16 cellular contexts compared by ENCODE assay signal in genomic region chr4:169189372-169189771, GRCh38.
DNase-seq lines count a peak whose midpoint lies in the region; ATAC-seq and TF ChIP-seq lines count a peak whose summit lies in the region.
"Had no signal": no experiment of that assay in that cellular context is flagged by ENCODE, and none has a peak within 500 bp of the region (broad histone marks: within the 10 kb centered on the region; RNA-seq: fewer than 3 reads in every experiment).

No MANE protein-coding gene starts in this region.

- peaks cover 77% of the 10 kb centered on the region for H4K20me1 ChIP-seq in SK-N-SH (ENCODE audit: insufficient read depth)

- peaks cover 0 to 8% of the 10 kb centered on the region in 2 experiments for H3K36me3 ChIP-seq in SK-N-SH (replicated peaks in 1 of 2; ENCODE audit: control insufficient read depth in 1 of 2, insufficient read depth in 2 of 2, low read length in 1 of 2)
- no peaks in the 10 kb centered on the region for H3K36me3 ChIP-seq in left ventricle myocardium inferior
- H3K36me3 ChIP-seq: gastroesophageal sphincter had no signal

- no peak overlapping the region for H2AFZ ChIP-seq in SK-N-SH (ENCODE audit: low read depth)

- H3K27ac ChIP-seq in SK-N-SH (ENCODE audit: low read depth in 2 of 2, low read length in 1 of 2), result no peak overlapping the region
- H3K27ac ChIP-seq in left ventricle myocardium inferior (replicated peaks), result no peak overlapping the region
- H3K27ac ChIP-seq: gastroesophageal sphincter, SJSA1 had no signal

- peaks cover 8% of the 10 kb centered on the region for H3F3A ChIP-seq in SK-N-SH (replicated peaks; ENCODE audit: insufficient read depth)

- no peak overlapping the region for H3K4me3 Mint-ChIP-seq in stimulated activated effector memory CD8-positive, alpha-beta T cell treated with anti-CD3 and anti-CD28 coated beads, Interleukin-12 subunit alpha, Interleukin-12 subunit beta, amount 100 ng/mL, for 72 hours
- H3K4me3 Mint-ChIP-seq in activated T-cell treated with anti-CD3 and anti-CD28 coated beads, Interleukin-2, amount 50 U/mL, for 24 hours, result no peak overlapping the region
- H3K4me3 Mint-ChIP-seq: activated naive CD4-positive, alpha-beta T cell treated with anti-CD3 and anti-CD28 coated beads, Interleukin-2, amount 50 U/mL, for 24 hours had no signal

- H3K9me3 ChIP-seq in SK-N-SH (no peaks in the 10 kb centered on the region), left ventricle myocardium inferior (replicated peaks) (peaks cover 6% of the 10 kb centered on the region)
- H3K9me3 ChIP-seq: gastroesophageal sphincter, SJSA1 had no signal

- H3K4me3 ChIP-seq in SK-N-SH (ENCODE audit: low read depth in 2 of 2, low read length in 1 of 2) (no peak overlapping the region), left ventricle myocardium inferior (no peak overlapping the region)
- H3K4me3 ChIP-seq: gastroesophageal sphincter, SJSA1 had no signal

- H3K9me2 ChIP-seq in SK-N-SH, result no peaks in the 10 kb centered on the region

- H3K4me1 Mint-ChIP-seq in stimulated activated effector memory CD8-positive, alpha-beta T cell treated with anti-CD3 and anti-CD28 coated beads, Interleukin-12 subunit alpha, Interleukin-12 subunit beta, amount 100 ng/mL, for 72 hours, result no peaks in the 10 kb centered on the region
- H3K4me1 Mint-ChIP-seq in activated T-cell treated with anti-CD3 and anti-CD28 coated beads, Interleukin-2, amount 50 U/mL, for 24 hours (ENCODE audit: low read depth), result no peaks in the 10 kb centered on the region
- H3K4me1 Mint-ChIP-seq: activated naive CD4-positive, alpha-beta T cell treated with anti-CD3 and anti-CD28 coated beads, Interleukin-2, amount 50 U/mL, for 24 hours had no signal

- ATAC-seq in GM18499 (IDR thresholded peaks at IDR 0.05; ENCODE audit: insufficient read depth, unreplicated experiment), result peak; percentile 52
- peak; percentile 71 for ATAC-seq in GM21360 (IDR thresholded peaks at IDR 0.05; ENCODE audit: unreplicated experiment)
- peak; percentile 94 for ATAC-seq in HG02981 (IDR thresholded peaks at IDR 0.05; ENCODE audit: unreplicated experiment)
- ATAC-seq in stimulated activated effector memory CD8-positive, alpha-beta T cell treated with anti-CD3 and anti-CD28 coated beads, Interleukin-12 subunit alpha, Interleukin-12 subunit beta, amount 100 ng/mL, for 72 hours, result no peak
- ATAC-seq: gastroesophageal sphincter had no signal

- POLR2A ChIA-PET in SK-N-SH (lab: Yijun Ruan, JAX), result no interaction called here

- 0 out of 2 replicates have a peak overlapping the region, but pooled peaks have one; percentile 10 for H3K4me2 ChIP-seq in SK-N-SH

- H3K27me3 ChIP-seq in SK-N-SH (ENCODE audit: insufficient read depth) (no peaks in the 10 kb centered on the region), left ventricle myocardium inferior (ENCODE audit: low read depth) (no peaks in the 10 kb centered on the region)
- H3K27me3 ChIP-seq: gastroesophageal sphincter, SJSA1 had no signal

- TF ChIP-seq CTCF in SK-N-SH (IDR thresholded peaks at IDR 0.05) (no peak), left ventricle myocardium inferior (IDR thresholded peaks at IDR 0.05; ENCODE audit: borderline replicate concordance) (no peak)

- peaks cover 98% of the 10 kb centered on the region for H3K79me2 ChIP-seq in SK-N-SH (ENCODE audit: insufficient read depth)

- H3K4me1 ChIP-seq in SK-N-SH (ENCODE audit: control insufficient read depth in 1 of 2, insufficient read depth in 2 of 2, low read depth in 1 of 2, low read length in 1 of 2) (peaks cover under 1 to 6% of the 10 kb centered on the region in 2 experiments; a peak in 2 of 4 replicates), left ventricle myocardium inferior (peaks cover 21% of the 10 kb centered on the region)

- no peak overlapping the region for H3K27ac Mint-ChIP-seq in stimulated activated effector memory CD8-positive, alpha-beta T cell treated with anti-CD3 and anti-CD28 coated beads, Interleukin-12 subunit alpha, Interleukin-12 subunit beta, amount 100 ng/mL, for 72 hours
- no peak overlapping the region for H3K27ac Mint-ChIP-seq in activated T-cell treated with anti-CD3 and anti-CD28 coated beads, Interleukin-2, amount 50 U/mL, for 24 hours
- H3K27ac Mint-ChIP-seq: activated naive CD4-positive, alpha-beta T cell treated with anti-CD3 and anti-CD28 coated beads, Interleukin-2, amount 50 U/mL, for 24 hours had no signal

- H3K27me3 Mint-ChIP-seq in activated T-cell treated with anti-CD3 and anti-CD28 coated beads, Interleukin-2, amount 50 U/mL, for 24 hours, result peaks cover 11% of the 10 kb centered on the region

- 91% methylated on average over 4 of the region's 4 CpGs for WGBS in SK-N-SH (ENCODE audit: low lambda C conversion rate)

- TF ChIP-seq RAD21 in SK-N-SH (IDR thresholded peaks at IDR 0.05; ENCODE audit: low read length), result no peak

- DNase-seq in SK-N-SH (no peak), left ventricle myocardium inferior (no peak)
- DNase-seq in stimulated activated effector memory CD8-positive, alpha-beta T cell treated with anti-CD3 and anti-CD28 coated beads, Interleukin-12 subunit alpha, Interleukin-12 subunit beta, amount 100 ng/mL, for 72 hours (ENCODE audit: low spot score in 2 of 2), result no peak
- no peak for DNase-seq in activated naive CD4-positive, alpha-beta T cell treated with anti-CD3 and anti-CD28 coated beads, Interleukin-2, amount 50 U/mL, for 16 hours
- no peak for DNase-seq in activated T-cell treated with anti-CD3 and anti-CD28 coated beads, Interleukin-2, amount 50 U/mL, for 24 hours
- DNase-seq: activated CD4-positive, alpha-beta T cell treated with anti-CD3 and anti-CD28 coated beads, Interleukin-2, amount 50 U/mL, for 48 hours; cortex of kidney; mammary epithelial cell; MM.1S; NCI-H774 had no signal

- no peaks in the 10 kb centered on the region for H3K9me3 Mint-ChIP-seq in stimulated activated effector memory CD8-positive, alpha-beta T cell treated with anti-CD3 and anti-CD28 coated beads, Interleukin-12 subunit alpha, Interleukin-12 subunit beta, amount 100 ng/mL, for 72 hours
- H3K9me3 Mint-ChIP-seq in activated T-cell treated with anti-CD3 and anti-CD28 coated beads, Interleukin-2, amount 50 U/mL, for 24 hours, result no peaks in the 10 kb centered on the region

- TF ChIP-seq EP300 in SK-N-SH (IDR thresholded peaks at IDR 0.05; ENCODE audit: borderline replicate concordance in 1 of 2, low read depth in 1 of 2, low read length in 1 of 2), result no peak

- CTCF ChIA-PET in SK-N-SH (lab: Yijun Ruan, JAX), result no interaction called here

- intact Hi-C loops in left ventricle myocardium inferior (cut with micrococcal nuclease), result no loop called here

- no peak overlapping the region for H3K9ac ChIP-seq in SK-N-SH

- H3K36me3 Mint-ChIP-seq in stimulated activated effector memory CD8-positive, alpha-beta T cell treated with anti-CD3 and anti-CD28 coated beads, Interleukin-12 subunit alpha, Interleukin-12 subunit beta, amount 100 ng/mL, for 72 hours, result no peaks in the 10 kb centered on the region
- no peaks in the 10 kb centered on the region for H3K36me3 Mint-ChIP-seq in activated T-cell treated with anti-CD3 and anti-CD28 coated beads, Interleukin-2, amount 50 U/mL, for 24 hours (ENCODE audit: low read depth)
- H3K36me3 Mint-ChIP-seq: activated naive CD4-positive, alpha-beta T cell treated with anti-CD3 and anti-CD28 coated beads, Interleukin-2, amount 50 U/mL, for 24 hours had no signal

TF ChIP-seq in SK-N-SH, 30 proteins besides CTCF, POLR2A, EP300 and RAD21:
- no peak for TF ChIP-seq POLR2AphosphoS5 (IDR thresholded peaks at IDR 0.05; ENCODE audit: low read depth, low read length)
- TF ChIP-seq MEF2A (IDR thresholded peaks at IDR 0.05; ENCODE audit: borderline replicate concordance, low read depth), result no peak
- TF ChIP-seq RFX5 (IDR thresholded peaks at IDR 0.05; ENCODE audit: low read length), result no peak
- no peak for TF ChIP-seq USF2 (IDR thresholded peaks at IDR 0.05; ENCODE audit: borderline replicate concordance, low read depth, low read length)
- no peak for TF ChIP-seq FOXJ3 (CRISPR knock-in tag; IDR thresholded peaks at IDR 0.05)
- no peak for TF ChIP-seq RCOR1 (IDR thresholded peaks at IDR 0.05; ENCODE audit: low read length)
- no peak for TF ChIP-seq ZBTB33 (IDR thresholded peaks at IDR 0.05; ENCODE audit: borderline replicate concordance, low read depth)
- TF ChIP-seq USF1 (IDR thresholded peaks at IDR 0.05; ENCODE audit: borderline replicate concordance, low read depth), result no peak
- TF ChIP-seq JUND (IDR thresholded peaks at IDR 0.05), result no peak
- no peak for TF ChIP-seq RXRA (IDR thresholded peaks at IDR 0.05; ENCODE audit: borderline replicate concordance, low read depth)
- TF ChIP-seq FOSL2 (IDR thresholded peaks at IDR 0.05; ENCODE audit: borderline replicate concordance, low read depth), result no peak
- TF ChIP-seq TEAD4 (IDR thresholded peaks at IDR 0.05; ENCODE audit: borderline replicate concordance, insufficient read depth), result no peak
